ENCODE assay signal across 21 cellular contexts in the genomic region with DNA sequence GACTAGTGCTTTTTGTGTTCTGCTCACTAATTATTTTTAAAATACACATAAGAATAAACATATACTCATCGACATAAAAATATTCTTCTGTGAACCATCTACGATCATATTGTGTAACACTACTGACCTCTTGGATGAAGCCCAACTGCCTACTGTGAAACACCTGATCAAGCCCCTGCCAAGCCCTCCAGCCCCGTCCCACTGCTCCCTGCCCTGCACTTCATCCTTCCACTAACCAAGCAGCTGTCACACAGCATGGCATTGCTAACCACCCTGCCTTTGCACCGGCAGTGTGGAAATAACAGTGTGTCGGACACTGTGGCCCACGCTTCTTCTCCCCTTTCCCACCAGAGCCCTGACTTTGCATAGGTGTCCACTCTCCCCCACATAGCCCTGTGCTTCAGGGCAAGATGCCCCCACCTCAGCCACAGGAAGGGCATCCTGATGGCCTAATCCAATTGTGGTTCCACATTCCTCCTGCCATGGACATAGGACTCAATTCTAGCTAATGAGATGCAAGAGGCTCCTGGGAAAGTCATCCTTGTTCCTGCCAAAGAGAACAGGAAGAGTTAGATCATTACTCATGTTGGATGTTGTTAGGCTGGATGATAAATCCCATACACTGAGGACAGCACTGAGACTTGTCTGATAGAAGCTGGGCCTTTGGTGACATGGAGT. TPM values are rescaled to one million over a fixed set of nuclear protein-coding genes. Genes with fewer than 3 reads are reported as not detected.
DNase-seq lines count a peak whose midpoint lies in the region; ATAC-seq and TF ChIP-seq lines count a peak whose summit lies in the region.
"Had no signal": no experiment of that assay in that cellular context is flagged by ENCODE, and none has a peak within 500 bp of the region (broad histone marks: within the 10 kb centered on the region; RNA-seq: fewer than 3 reads in every experiment).

No MANE protein-coding gene starts in this region.

- DNase-seq in AG10803 (ENCODE audit: low read depth): peak; percentile 30
- DNase-seq in HFFc6: peak; percentile 43
- DNase-seq in WTC11 (ENCODE audit: low spot score): no peak
- peak in 1 of 2 donors; percentile 52 for DNase-seq in foreskin keratinocyte
- DNase-seq in NCI-H146 (lab: John Stamatoyannopoulos, UW): no peak
- DNase-seq in right atrium auricular region (ENCODE audit: low spot score): no peak
- DNase-seq: ACHN; activated CD4-positive, alpha-beta T cell treated with anti-CD3 and anti-CD28 coated beads, Interleukin-2, amount 50 U/mL, for 1 hour; activated naive CD4-positive, alpha-beta T cell treated with anti-CD3 and anti-CD28 coated beads, Interleukin-2, amount 50 U/mL, for 16 hours; CD4-positive, alpha-beta memory T cell; DND-41; esophagus squamous epithelium; left colon; NCI-H2107; NCI-H69; PC-9; stimulated activated naive CD8-positive, alpha-beta T cell treated with anti-CD3 and anti-CD28 coated beads, Interleukin-15, amount 100 ng/mL, for 72 hours; upper lobe of left lung had no signal

- H3K36me3 Mint-ChIP-seq in HFFc6 (ENCODE audit: low read depth) (0 out of 2 replicates have a peak, but pooled peaks cover 4% of the 10 kb centered on the region), WTC11 (peaks cover 16% of the 10 kb centered on the region)

- no peaks in the 10 kb centered on the region for H3K27me3 ChIP-seq in foreskin keratinocyte
- H3K27me3 ChIP-seq in right atrium auricular region: no peaks in the 10 kb centered on the region
- H3K27me3 ChIP-seq: dorsolateral prefrontal cortex, esophagus squamous epithelium, upper lobe of left lung had no signal

- H3K4me3 Mint-ChIP-seq in HFFc6 (no peak overlapping the region; the same call in 1 of the 2 replicates), WTC11 (no peak overlapping the region)
- H3K4me3 Mint-ChIP-seq: CD4-positive, alpha-beta memory T cell; stimulated activated naive CD8-positive, alpha-beta T cell treated with anti-CD3 and anti-CD28 coated beads, Interleukin-15, amount 100 ng/mL, for 72 hours had no signal

- POLR2A ChIA-PET in WTC11 (lab: Charles Lee): no interaction called here

- H3K27ac ChIP-seq in foreskin keratinocyte (no peak overlapping the region), right atrium auricular region (no peak overlapping the region)
- H3K27ac ChIP-seq: dorsolateral prefrontal cortex, esophagus squamous epithelium, PC-9, upper lobe of left lung had no signal

- H3K4me3 ChIP-seq in AG10803 (ENCODE audit: low read length): no peak overlapping the region
- no peak overlapping the region for H3K4me3 ChIP-seq in right atrium auricular region
- H3K4me3 ChIP-seq: dorsolateral prefrontal cortex, esophagus squamous epithelium, PC-9, upper lobe of left lung had no signal

- no peak for TF ChIP-seq CTCF in AG10803 (conservative IDR thresholded peaks at IDR 0.05; ENCODE audit: low read length)
- no peak for TF ChIP-seq CTCF in HFFc6 (IDR thresholded peaks at IDR 0.05)
- TF ChIP-seq CTCF in WTC11 (IDR thresholded peaks at IDR 0.05): no peak
- TF ChIP-seq CTCF in foreskin keratinocyte (conservative IDR thresholded peaks at IDR 0.05): no peak
- no peak for TF ChIP-seq CTCF in right atrium auricular region (IDR thresholded peaks at IDR 0.05)

- H3K4me1 ChIP-seq in foreskin keratinocyte (no peaks in the 10 kb centered on the region), right atrium auricular region (no peaks in the 10 kb centered on the region)
- H3K4me1 ChIP-seq: esophagus squamous epithelium, upper lobe of left lung had no signal

- H3K36me3 ChIP-seq in right atrium auricular region: no peaks in the 10 kb centered on the region
- H3K36me3 ChIP-seq: upper lobe of left lung had no signal

- H3K27ac Mint-ChIP-seq in HFFc6 (peak overlapping the region; percentile 35), WTC11 (0 out of 2 replicates have a peak overlapping the region, but pooled peaks have one; percentile 54)
- H3K27ac Mint-ChIP-seq: CD4-positive, alpha-beta memory T cell; stimulated activated naive CD8-positive, alpha-beta T cell treated with anti-CD3 and anti-CD28 coated beads, Interleukin-15, amount 100 ng/mL, for 72 hours had no signal

- H3K27me3 Mint-ChIP-seq in HFFc6 (ENCODE audit: insufficient read depth) (peaks cover 2% of the 10 kb centered on the region), WTC11 (ENCODE audit: low read depth) (no peaks in the 10 kb centered on the region)
- H3K27me3 Mint-ChIP-seq: CD4-positive, alpha-beta memory T cell; stimulated activated naive CD8-positive, alpha-beta T cell treated with anti-CD3 and anti-CD28 coated beads, Interleukin-15, amount 100 ng/mL, for 72 hours had no signal

- H3K4me1 Mint-ChIP-seq in HFFc6 (ENCODE audit: low read depth) (peaks cover 23% of the 10 kb centered on the region), WTC11 (no peaks in the 10 kb centered on the region)
- H3K4me1 Mint-ChIP-seq: CD4-positive, alpha-beta memory T cell; stimulated activated naive CD8-positive, alpha-beta T cell treated with anti-CD3 and anti-CD28 coated beads, Interleukin-15, amount 100 ng/mL, for 72 hours had no signal

- no peak for ATAC-seq in WTC11
- ATAC-seq in foreskin keratinocyte: peak; percentile 24
- no peak for ATAC-seq in HG03521 (IDR thresholded peaks at IDR 0.05; ENCODE audit: unreplicated experiment)
- no peak for ATAC-seq in GM21529 (IDR thresholded peaks at IDR 0.05; ENCODE audit: unreplicated experiment)
- ATAC-seq: left colon; stimulated activated naive CD8-positive, alpha-beta T cell treated with anti-CD3 and anti-CD28 coated beads, Interleukin-15, amount 100 ng/mL, for 72 hours had no signal

- H3K9me3 Mint-ChIP-seq in HFFc6 (no peaks in the 10 kb centered on the region), WTC11 (peaks cover 3% of the 10 kb centered on the region; the same call in 1 of the 2 replicates)
- H3K9me3 Mint-ChIP-seq: CD4-positive, alpha-beta memory T cell; stimulated activated naive CD8-positive, alpha-beta T cell treated with anti-CD3 and anti-CD28 coated beads, Interleukin-15, amount 100 ng/mL, for 72 hours had no signal

- CTCF ChIA-PET in WTC11 (lab: Charles Lee): interaction anchor here (1.1 kb wide), 1 partner anchor 133 kb away, joined by 3 read pairs; no protein-coding TSS in a partner anchor

- H3K9me3 ChIP-seq in right atrium auricular region: no peaks in the 10 kb centered on the region
- H3K9me3 ChIP-seq: esophagus squamous epithelium, upper lobe of left lung had no signal

TF ChIP-seq in WTC11, 78 proteins besides CTCF, POLR2A, EP300 and RAD21:
- TF ChIP-seq ZNF219 (CRISPR knock-in tag; IDR thresholded peaks at IDR 0.05; ENCODE audit: borderline replicate concordance): no peak

RNA-seq across cellular contexts. Expression of a gene that starts 35.0 kb away (rescaled TPM):
- total RNA-seq in HFFc6 (2021; fragmentation: NEBNext Ultra II Directional; extraction: Animal tissue kit (Norgen Biotek cat#: 25700)): 1 to 10 TPM; 1.2 to 2.1 (median 1.6) TPM
- total RNA-seq in WTC11 (2021): 122 to 133 TPM (median 124 TPM) in 3 replicates
- total RNA-seq in foreskin keratinocyte: 7.9 and 8.6 TPM in 2 replicates
- polyA plus RNA-seq in foreskin keratinocyte: 5.3 and 5.4 TPM in 2 replicates
- total RNA-seq in right atrium auricular region: 1 to 10 TPM; 1.8 to 3.5 TPM

RNA-seq across cellular contexts. Expression of a gene that starts 45.0 kb away (rescaled TPM):
- 10 to 100 TPM; 50.9 to 68.0 (median 60.1) TPM for total RNA-seq in HFFc6 (2021; fragmentation: NEBNext Ultra II Directional; extraction: Animal tissue kit (Norgen Biotek cat#: 25700))
- total RNA-seq in WTC11 (2021): 62.1 to 70.1 TPM (median 70.1 TPM) in 3 replicates
- 55.1 and 59.7 TPM in 2 replicates for total RNA-seq in foreskin keratinocyte
- 73.0 and 77.4 TPM in 2 replicates for polyA plus RNA-seq in foreskin keratinocyte
- 10 to 100 TPM; 65.4 to 68.2 TPM for total RNA-seq in right atrium auricular region

Comparison
In these comparisons a context has a peak if more than half of its experiments do, and no peak if none do; other contexts are left out.
1. DNase-seq: peak in AG10803 (single experiment) and HFFc6 (single experiment); none in WTC11 (single experiment), NCI-H146 (single experiment) and right atrium auricular region (single experiment).
2. RNA of a gene that starts 35.0 kb away (total RNA-seq): 122 to 133 TPM in WTC11; 7.9 to 8.6 TPM in foreskin keratinocyte, 1.8 to 3.5 TPM in right atrium auricular region and 1.2 to 2.1 TPM in HFFc6; every median in the first group is over 10 times any median in the second.